In the genomic region with DNA sequence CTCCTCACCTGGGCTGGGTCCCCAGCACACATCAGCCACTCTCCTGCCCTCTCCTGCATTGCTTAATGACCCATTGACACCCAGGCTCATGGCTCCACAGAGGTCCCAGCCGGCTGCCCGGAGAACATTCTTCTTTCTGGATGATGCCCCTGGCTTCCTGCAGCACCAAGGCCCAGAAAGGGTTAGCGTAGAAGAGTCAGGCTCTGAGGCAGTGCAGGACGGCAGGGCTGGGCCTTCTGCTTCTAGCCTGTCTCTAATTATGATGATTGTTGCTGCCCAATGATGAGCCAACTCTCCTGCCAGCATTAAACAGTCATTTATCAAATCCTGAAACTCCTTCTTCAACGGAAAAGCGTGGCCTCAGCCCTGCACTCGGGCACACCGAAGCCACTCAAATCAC, we compare ENCODE assay signal across 26 cellular contexts.
"Had no signal": no experiment of that assay in that cellular context is flagged by ENCODE, and none has a peak within 500 bp of the region (broad histone marks: within the 10 kb centered on the region; RNA-seq: fewer than 3 reads in every experiment).

No MANE protein-coding gene starts in this region.

- H3K27me3 Mint-ChIP-seq: activated B cell treated with CpG ODN at 0.5 μM for 24 hours; activated CD4-positive, alpha-beta T cell treated with anti-CD3 and anti-CD28 coated beads, Interleukin-2, amount 10 ng/mL, durations not matched to agents 24 days and 14 days; activated CD8-positive, alpha-beta memory T cell treated with anti-CD3 and anti-CD28 coated beads, Interleukin-2, amount 10 ng/mL, durations not matched to agents 7 days and 5 days; activated T-cell treated with anti-CD3 and anti-CD28 coated beads, Interleukin-2, amount 50 U/mL, for 24 hours had no signal

- H3K4me3 Mint-ChIP-seq: activated B cell treated with CpG ODN at 0.5 μM for 24 hours; activated CD4-positive, alpha-beta T cell treated with anti-CD3 and anti-CD28 coated beads, Interleukin-2, amount 10 ng/mL, durations not matched to agents 24 days and 14 days; activated CD8-positive, alpha-beta memory T cell treated with anti-CD3 and anti-CD28 coated beads, Interleukin-2, amount 10 ng/mL, durations not matched to agents 7 days and 5 days; activated naive CD4-positive, alpha-beta T cell treated with anti-CD3 and anti-CD28 coated beads, Interleukin-2, amount 10 ng/mL, durations not matched to agents 7 days and 5 days; activated naive CD8-positive, alpha-beta T cell treated with anti-CD3 and anti-CD28 coated beads, Interleukin-2, amount 10 ng/mL, durations not matched to agents 7 days and 5 days; activated T-cell treated with anti-CD3 and anti-CD28 coated beads, Interleukin-2, amount 50 U/mL, for 24 hours; T-cell had no signal

- ATAC-seq: activated CD8-positive, alpha-beta memory T cell treated with anti-CD3 and anti-CD28 coated beads, Interleukin-2, amount 10 ng/mL, durations not matched to agents 7 days and 5 days; T-cell had no signal

- H3K27ac Mint-ChIP-seq: activated B cell treated with CpG ODN at 0.5 μM for 24 hours; activated CD4-positive, alpha-beta T cell treated with anti-CD3 and anti-CD28 coated beads, Interleukin-2, amount 10 ng/mL, durations not matched to agents 24 days and 14 days; activated CD8-positive, alpha-beta memory T cell treated with anti-CD3 and anti-CD28 coated beads, Interleukin-2, amount 10 ng/mL, durations not matched to agents 7 days and 5 days; activated naive CD4-positive, alpha-beta T cell treated with anti-CD3 and anti-CD28 coated beads, Interleukin-2, amount 10 ng/mL, durations not matched to agents 7 days and 5 days; activated naive CD8-positive, alpha-beta T cell treated with anti-CD3 and anti-CD28 coated beads, Interleukin-2, amount 10 ng/mL, durations not matched to agents 7 days and 5 days; activated T-cell treated with anti-CD3 and anti-CD28 coated beads, Interleukin-2, amount 50 U/mL, for 24 hours; activated T-helper 2 cell treated with anti-CD3 and anti-CD28 coated beads, Interferon-gamma antibody, Interleukin-2, Interleukin-4, amounts not matched to agents 10 μg/mL and 5 μg/mL and 100 μg/mL, durations not matched to agents 14 hours and 24 hours and 36 hours; T-cell had no signal

- H3K9me3 Mint-ChIP-seq: activated CD4-positive, alpha-beta T cell treated with anti-CD3 and anti-CD28 coated beads, Interleukin-2, amount 10 ng/mL, durations not matched to agents 24 days and 14 days; activated naive CD4-positive, alpha-beta T cell treated with anti-CD3 and anti-CD28 coated beads, Interleukin-2, amount 10 ng/mL, durations not matched to agents 7 days and 5 days; activated naive CD8-positive, alpha-beta T cell treated with anti-CD3 and anti-CD28 coated beads, Interleukin-2, amount 10 ng/mL, durations not matched to agents 7 days and 5 days; activated T-cell treated with anti-CD3 and anti-CD28 coated beads, Interleukin-2, amount 50 U/mL, for 24 hours; activated T-helper 2 cell treated with anti-CD3 and anti-CD28 coated beads, Interferon-gamma antibody, Interleukin-2, Interleukin-4, amounts not matched to agents 10 μg/mL and 5 μg/mL and 100 μg/mL, durations not matched to agents 14 hours and 24 hours and 36 hours; T-cell had no signal

- H3K36me3 Mint-ChIP-seq: activated CD8-positive, alpha-beta memory T cell treated with anti-CD3 and anti-CD28 coated beads, Interleukin-2, amount 10 ng/mL, durations not matched to agents 7 days and 5 days; activated naive CD4-positive, alpha-beta T cell treated with anti-CD3 and anti-CD28 coated beads, Interleukin-2, amount 10 ng/mL, durations not matched to agents 7 days and 5 days; activated naive CD8-positive, alpha-beta T cell treated with anti-CD3 and anti-CD28 coated beads, Interleukin-2, amount 10 ng/mL, durations not matched to agents 7 days and 5 days; T-cell had no signal

- H3K4me3 ChIP-seq: adrenal gland had no signal

- H3K9me3 ChIP-seq: adrenal gland had no signal

- H3K36me3 ChIP-seq: adrenal gland had no signal

- H3K27ac ChIP-seq: adrenal gland had no signal

- H3K27me3 ChIP-seq: adrenal gland had no signal

- DNase-seq: activated B cell treated with CpG ODN at 0.5 μM for 24 hours; activated CD4-positive, alpha-beta T cell treated with anti-CD3 and anti-CD28 coated beads for 1 hour; activated CD4-positive, alpha-beta T cell treated with anti-CD3 and anti-CD28 coated beads, Interleukin-2, amount 10 ng/mL, durations not matched to agents 24 days and 14 days; activated CD4-positive, alpha-beta T cell treated with anti-CD3 and anti-CD28 coated beads, Interleukin-2, amount 50 U/mL, for 48 hours; activated CD8-positive, alpha-beta memory T cell treated with anti-CD3 and anti-CD28 coated beads, Interleukin-2, amount 10 ng/mL, durations not matched to agents 7 days and 5 days; activated gamma-delta T cell treated with Interleukin-2 at 50 U/mL for 16 hours; activated naive CD4-positive, alpha-beta T cell treated with anti-CD3 and anti-CD28 coated beads, Interleukin-2, amount 10 ng/mL, durations not matched to agents 7 days and 5 days; activated naive CD8-positive, alpha-beta T cell treated with anti-CD3 and anti-CD28 coated beads, Interleukin-2, amount 10 ng/mL, durations not matched to agents 7 days and 5 days; activated T-cell treated with anti-CD3 and anti-CD28 coated beads, Interleukin-2, amount 50 U/mL, for 24 hours; adrenal gland; anterior cingulate cortex; caudate nucleus; IMR-90; KG1; NCI-H1092; NCI-H1417; NCI-H1930; NCI-H2171; NCI-H345; NCI-H510A; NCI-H526 treated with DMSO at 0.1 percent for 48 hours; SHP77 treated with DMSO at 0.1 percent for 48 hours; T-cell; T-helper 2 cell; T1000 had no signal

- H3K4me1 ChIP-seq: adrenal gland had no signal

- H3K4me1 Mint-ChIP-seq: activated CD4-positive, alpha-beta T cell treated with anti-CD3 and anti-CD28 coated beads, Interleukin-2, amount 10 ng/mL, durations not matched to agents 24 days and 14 days; activated CD8-positive, alpha-beta memory T cell treated with anti-CD3 and anti-CD28 coated beads, Interleukin-2, amount 10 ng/mL, durations not matched to agents 7 days and 5 days; activated naive CD4-positive, alpha-beta T cell treated with anti-CD3 and anti-CD28 coated beads, Interleukin-2, amount 10 ng/mL, durations not matched to agents 7 days and 5 days; activated naive CD8-positive, alpha-beta T cell treated with anti-CD3 and anti-CD28 coated beads, Interleukin-2, amount 10 ng/mL, durations not matched to agents 7 days and 5 days; T-cell had no signal
